Comparison of ENCODE assay signal across 11 cellular contexts in genomic region chr5:139492700-139493192, GRCh38. TPM values are rescaled to one million over a fixed set of nuclear protein-coding genes. Genes with fewer than 3 reads are reported as not detected.
DNase-seq lines count a peak whose midpoint lies in the region; ATAC-seq and TF ChIP-seq lines count a peak whose summit lies in the region.
"Had no signal": no experiment of that assay in that cellular context is flagged by ENCODE, and none has a peak within 500 bp of the region (broad histone marks: within the 10 kb centered on the region; RNA-seq: fewer than 3 reads in every experiment).

No MANE protein-coding gene starts in this region.

- H3K36me3 ChIP-seq in Caco-2 (ENCODE audit: control insufficient read depth, insufficient read depth, low read length) (no peaks in the 10 kb centered on the region), osteoblast (ENCODE audit: insufficient read depth, low read length) (no peaks in the 10 kb centered on the region)

- intact Hi-C loops in Caco-2 (cut with micrococcal nuclease; ENCODE audit: unreplicated experiment) = no loop called here

- no peaks in the 10 kb centered on the region for H4K20me1 ChIP-seq in osteoblast (ENCODE audit: insufficient read depth, low read length)

- H3K9me3 ChIP-seq in Caco-2 = no peaks in the 10 kb centered on the region
- H3K9me3 ChIP-seq in osteoblast (ENCODE audit: low read depth, low read length) = no peaks in the 10 kb centered on the region

- no peak for ATAC-seq in GM18519 (IDR thresholded peaks at IDR 0.05; ENCODE audit: low FRiP score, unreplicated experiment)

- no peaks in the 10 kb centered on the region for H3K79me2 ChIP-seq in osteoblast (ENCODE audit: insufficient read depth, low read length)

- H3K4me1 ChIP-seq in Caco-2 (peaks cover 30% of the 10 kb centered on the region), osteoblast (ENCODE audit: insufficient read depth, low read length) (peaks cover 35% of the 10 kb centered on the region)

- no peak overlapping the region for H3K27ac Mint-ChIP-seq in Caco-2 (ENCODE audit: unreplicated experiment)
- H3K27ac Mint-ChIP-seq: nephron had no signal

- POLR2A ChIA-PET in Caco-2 (lab: Charles Lee) = no interaction called here

- CTCF ChIA-PET in Caco-2 (lab: Charles Lee) = interaction anchor here (0.8 kb wide), 1 partner anchor 21 kb away, joined by 3 read pairs; no protein-coding TSS in a partner anchor

- no TSS peak for BruUV-seq in Caco-2 (replicated peaks; lab: Mats Ljungman, UMichigan)

- H3K27ac ChIP-seq in osteoblast (ENCODE audit: low read depth, low read length) = peak overlapping the region; percentile 66

- DNase-seq in Caco-2 (peak; percentile 29 to 67), LoVo (ENCODE audit: low spot score) (peak; percentile 43), dedifferentiated amniotic fluid mesenchymal stem cell (ENCODE audit: extremely low spot score) (peak; percentile 53), osteoblast (ENCODE audit: insufficient read length, low spot score, missing footprints) (peak; percentile 90), inferior parietal cortex (ENCODE audit: extremely low spot score) (no peak), retina (no peak)
- DNase-seq: activated effector memory CD4-positive, alpha-beta T cell treated with Interleukin-2 at 50 U/mL for 16 hours; NCI-H2029; T-helper 9 cell had no signal

- no peaks in the 10 kb centered on the region for H3K36me3 Mint-ChIP-seq in Caco-2 (ENCODE audit: insufficient read depth, unreplicated experiment)

- H3K9me3 Mint-ChIP-seq in Caco-2 (ENCODE audit: unreplicated experiment) = no peaks in the 10 kb centered on the region
- H3K9me3 Mint-ChIP-seq: nephron had no signal

- TF ChIP-seq CTCF in Caco-2 (IDR thresholded peaks at IDR 0.05; ENCODE audit: insufficient read depth in 1 of 2, low read depth in 1 of 2, low read length in 1 of 2, severe bottlenecking in 1 of 2, unreplicated experiment in 1 of 2) (no peak), osteoblast (IDR thresholded peaks at IDR 0.05; ENCODE audit: extremely low read depth, low read depth, low read length) (no peak)

- H3K4me3 ChIP-seq in Caco-2 (ENCODE audit: low read depth, low read length) (no peak overlapping the region), osteoblast (ENCODE audit: insufficient read depth, low read length) (peak overlapping the region; percentile 45)

- peaks cover 13% of the 10 kb centered on the region for H3K4me1 Mint-ChIP-seq in Caco-2 (ENCODE audit: low read depth, unreplicated experiment)

- H3K27me3 ChIP-seq in Caco-2 (replicated peaks; ENCODE audit: control insufficient read depth, insufficient read depth, low read length) = no peaks in the 10 kb centered on the region
- H3K27me3 ChIP-seq in osteoblast (ENCODE audit: insufficient read depth, low read length) = no peaks in the 10 kb centered on the region

- peak overlapping the region; percentile 74 for H3K4me2 ChIP-seq in osteoblast (ENCODE audit: insufficient read depth, low read length)

- peak overlapping the region; percentile 54 for H2AFZ ChIP-seq in osteoblast (ENCODE audit: low read length)

- no peaks in the 10 kb centered on the region for H3K27me3 Mint-ChIP-seq in Caco-2 (ENCODE audit: insufficient read depth, unreplicated experiment)

- H3K4me3 Mint-ChIP-seq in Caco-2 (ENCODE audit: unreplicated experiment) = peak overlapping the region; percentile 24
- H3K4me3 Mint-ChIP-seq: nephron had no signal

RNA-seq across cellular contexts. Expression of gene STING1, which starts 10.2 kb away (rescaled TPM):
- total RNA-seq in Caco-2 (2022) = not detected in 2 replicates
- total RNA-seq in osteoblast = 46.3 and 48.3 TPM in 2 replicates

RNA-seq across cellular contexts. Expression of gene SMIM33, which starts 21.9 kb away (rescaled TPM):
- not detected in 2 replicates for total RNA-seq in Caco-2 (2022)
- not detected in 2 replicates for total RNA-seq in osteoblast

RNA-seq across cellular contexts. Expression of gene ECSCR, which starts 30.2 kb away (rescaled TPM):
- total RNA-seq in Caco-2 (2022) (not detected in 2 replicates), osteoblast (0.36 TPM in 1 of 2 replicates, not detected in the other)

RNA-seq across cellular contexts. Expression of gene DNAJC18, which starts 53.4 kb away (rescaled TPM):
- total RNA-seq in Caco-2 (2022) = 12.5 and 14.1 TPM in 2 replicates
- total RNA-seq in osteoblast = 12.4 and 16.3 TPM in 2 replicates

Comparison
In these comparisons a context has a peak if more than half of its experiments do, and no peak if none do; other contexts are left out.
1. DNase-seq: peak in Caco-2 (2 of 2), LoVo (single experiment), dedifferentiated amniotic fluid mesenchymal stem cell (single experiment) and osteoblast (single experiment); none in inferior parietal cortex (single experiment) and retina (single experiment).
2. RNA of gene STING1, which starts 10.2 kb away (total RNA-seq): 46.3 to 48.3 TPM in osteoblast; not detected in Caco-2; every median in the first group is over 10 times any median in the second.